Comparison of ENCODE assay signal across 1 cellular context in the genomic region with DNA sequence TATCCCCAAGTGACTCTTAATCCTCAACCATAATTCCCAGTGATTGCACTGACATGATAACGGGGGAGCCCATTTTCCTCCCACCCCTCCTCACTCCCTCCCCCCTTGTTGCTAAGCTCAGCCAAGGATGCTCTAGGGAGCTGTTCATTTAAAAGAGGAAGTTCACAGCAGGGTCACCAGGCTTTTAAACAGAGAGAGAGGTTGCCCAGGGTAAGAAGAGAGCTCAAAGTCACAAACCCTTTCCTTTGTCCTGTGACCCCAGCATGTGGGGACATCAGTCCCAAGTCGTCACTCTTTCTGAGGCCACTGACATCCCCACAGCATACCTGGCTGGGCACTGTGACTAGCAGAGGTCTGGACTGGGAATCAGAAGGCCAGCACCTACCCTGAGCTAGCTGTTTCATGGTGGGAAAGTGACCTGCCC.
TF ChIP-seq lines count a peak whose summit lies in the region.

No MANE protein-coding gene starts in this region.

TF ChIP-seq in K562, 482 proteins besides CTCF, POLR2A, EP300 and RAD21 (continued from another document):
- TF ChIP-seq SPI1 (IDR thresholded peaks at IDR 0.05; ENCODE audit: borderline replicate concordance, low read depth, low read length) (peak; percentile 22; the same call in 1 of the 2 replicates), ZNF316 (IDR thresholded peaks at IDR 0.05) (no peak), RFX1 (IDR thresholded peaks at IDR 0.05) (peak; percentile 15; the same call in 1 of the 2 replicates), KLF10 (CRISPR knock-in tag; IDR thresholded peaks at IDR 0.05) (no peak)
- TF ChIP-seq, protein P1, sequence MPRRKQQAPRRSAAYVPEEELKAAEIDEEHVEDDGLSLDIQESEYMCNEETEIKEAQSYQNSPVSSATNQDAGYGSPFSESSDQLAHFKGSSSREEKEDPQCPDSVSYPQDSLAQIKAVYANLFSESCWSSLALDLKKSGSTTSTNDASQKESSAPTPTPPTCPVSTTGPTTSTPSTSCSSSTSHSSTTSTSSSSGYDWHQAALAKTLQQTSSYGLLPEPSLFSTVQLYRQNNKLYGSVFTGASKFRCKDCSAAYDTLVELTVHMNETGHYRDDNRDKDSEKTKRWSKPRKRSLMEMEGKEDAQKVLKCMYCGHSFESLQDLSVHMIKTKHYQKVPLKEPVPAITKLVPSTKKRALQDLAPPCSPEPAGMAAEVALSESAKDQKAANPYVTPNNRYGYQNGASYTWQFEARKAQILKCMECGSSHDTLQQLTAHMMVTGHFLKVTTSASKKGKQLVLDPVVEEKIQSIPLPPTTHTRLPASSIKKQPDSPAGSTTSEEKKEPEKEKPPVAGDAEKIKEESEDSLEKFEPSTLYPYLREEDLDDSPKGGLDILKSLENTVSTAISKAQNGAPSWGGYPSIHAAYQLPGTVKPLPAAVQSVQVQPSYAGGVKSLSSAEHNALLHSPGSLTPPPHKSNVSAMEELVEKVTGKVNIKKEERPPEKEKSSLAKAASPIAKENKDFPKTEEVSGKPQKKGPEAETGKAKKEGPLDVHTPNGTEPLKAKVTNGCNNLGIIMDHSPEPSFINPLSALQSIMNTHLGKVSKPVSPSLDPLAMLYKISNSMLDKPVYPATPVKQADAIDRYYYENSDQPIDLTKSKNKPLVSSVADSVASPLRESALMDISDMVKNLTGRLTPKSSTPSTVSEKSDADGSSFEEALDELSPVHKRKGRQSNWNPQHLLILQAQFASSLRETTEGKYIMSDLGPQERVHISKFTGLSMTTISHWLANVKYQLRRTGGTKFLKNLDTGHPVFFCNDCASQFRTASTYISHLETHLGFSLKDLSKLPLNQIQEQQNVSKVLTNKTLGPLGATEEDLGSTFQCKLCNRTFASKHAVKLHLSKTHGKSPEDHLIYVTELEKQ (CRISPR knock-in tag; IDR thresholded peaks at IDR 0.05): no peak
- TF ChIP-seq, protein P2, sequence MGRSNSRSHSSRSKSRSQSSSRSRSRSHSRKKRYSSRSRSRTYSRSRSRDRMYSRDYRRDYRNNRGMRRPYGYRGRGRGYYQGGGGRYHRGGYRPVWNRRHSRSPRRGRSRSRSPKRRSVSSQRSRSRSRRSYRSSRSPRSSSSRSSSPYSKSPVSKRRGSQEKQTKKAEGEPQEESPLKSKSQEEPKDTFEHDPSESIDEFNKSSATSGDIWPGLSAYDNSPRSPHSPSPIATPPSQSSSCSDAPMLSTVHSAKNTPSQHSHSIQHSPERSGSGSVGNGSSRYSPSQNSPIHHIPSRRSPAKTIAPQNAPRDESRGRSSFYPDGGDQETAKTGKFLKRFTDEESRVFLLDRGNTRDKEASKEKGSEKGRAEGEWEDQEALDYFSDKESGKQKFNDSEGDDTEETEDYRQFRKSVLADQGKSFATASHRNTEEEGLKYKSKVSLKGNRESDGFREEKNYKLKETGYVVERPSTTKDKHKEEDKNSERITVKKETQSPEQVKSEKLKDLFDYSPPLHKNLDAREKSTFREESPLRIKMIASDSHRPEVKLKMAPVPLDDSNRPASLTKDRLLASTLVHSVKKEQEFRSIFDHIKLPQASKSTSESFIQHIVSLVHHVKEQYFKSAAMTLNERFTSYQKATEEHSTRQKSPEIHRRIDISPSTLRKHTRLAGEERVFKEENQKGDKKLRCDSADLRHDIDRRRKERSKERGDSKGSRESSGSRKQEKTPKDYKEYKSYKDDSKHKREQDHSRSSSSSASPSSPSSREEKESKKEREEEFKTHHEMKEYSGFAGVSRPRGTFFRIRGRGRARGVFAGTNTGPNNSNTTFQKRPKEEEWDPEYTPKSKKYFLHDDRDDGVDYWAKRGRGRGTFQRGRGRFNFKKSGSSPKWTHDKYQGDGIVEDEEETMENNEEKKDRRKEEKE (IDR thresholded peaks at IDR 0.05; ENCODE audit: borderline replicate concordance in 1 of 2, control insufficient read depth in 1 of 2, low read depth in 2 of 2, low read length in 1 of 2): no peak
TF ChIP-seq in K562: peak in this region for 6.
